Comparison of ENCODE assay signal across 17 cellular contexts in the genomic region with DNA sequence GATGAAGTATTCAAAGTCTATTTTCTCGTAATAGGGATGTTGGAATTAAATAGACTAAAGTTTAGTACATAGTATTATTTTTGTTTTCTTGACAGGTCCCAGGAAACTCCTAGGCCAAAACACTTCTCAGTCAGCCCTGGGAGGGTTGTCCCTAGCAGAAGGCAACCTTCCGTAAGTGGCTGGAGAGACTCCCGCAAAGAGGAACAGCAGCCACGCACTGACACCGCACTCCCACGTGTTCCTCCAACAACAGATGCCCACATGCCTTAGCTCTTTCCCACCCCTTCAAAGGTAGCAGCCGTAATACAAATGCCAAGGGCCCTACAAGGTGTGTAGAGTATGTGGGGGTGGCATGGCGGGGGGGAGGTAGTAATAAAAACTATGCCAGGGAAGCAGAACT. TPM values are rescaled to one million over a fixed set of nuclear protein-coding genes. Genes with fewer than 3 reads are reported as not detected.
DNase-seq lines count a peak whose midpoint lies in the region; ATAC-seq and TF ChIP-seq lines count a peak whose summit lies in the region.
"Had no signal": no experiment of that assay in that cellular context is flagged by ENCODE, and none has a peak within 500 bp of the region (broad histone marks: within the 10 kb centered on the region; RNA-seq: fewer than 3 reads in every experiment).

No MANE protein-coding gene starts in this region.

- peak overlapping the region; percentile 98 for H3K4me2 ChIP-seq in BLaER1
- no peak overlapping the region for H3K4me2 ChIP-seq in OCI-LY1 (ENCODE audit: low read length)
- no peak overlapping the region for H3K4me2 ChIP-seq in mesendoderm (ENCODE audit: low read length)

- TF ChIP-seq CTCF in OCI-LY1 (IDR thresholded peaks at IDR 0.05; ENCODE audit: low read length) (no peak), glutamatergic neuron (IDR thresholded peaks at IDR 0.05; ENCODE audit: partially characterized antibody, unreplicated experiment) (no peak), gastrocnemius medialis (IDR thresholded peaks at IDR 0.05 in 4 of 5, conservative IDR thresholded peaks at IDR 0.05 in 1 of 5) (no peak)
- no peak for TF ChIP-seq CTCF in activated CD8-positive, alpha-beta T cell treated with anti-CD3 and anti-CD28 coated beads for 36 hours (IDR thresholded peaks at IDR 0.05)

- TF ChIP-seq POLR2A in gastrocnemius medialis (IDR thresholded peaks at IDR 0.05) = no peak

- H3K18ac ChIP-seq in mesendoderm (ENCODE audit: low read length) = no peak overlapping the region

- H4K5ac ChIP-seq in mesendoderm (ENCODE audit: low read length) = no peak overlapping the region

- H3K79me1 ChIP-seq in mesendoderm (ENCODE audit: low read length) = no peaks in the 10 kb centered on the region

- H3K27me3 Mint-ChIP-seq in glutamatergic neuron (ENCODE audit: unreplicated experiment) = peaks cover 18% of the 10 kb centered on the region
- H3K27me3 Mint-ChIP-seq in activated CD8-positive, alpha-beta T cell treated with anti-CD3 and anti-CD28 coated beads for 36 hours = no peaks in the 10 kb centered on the region
- H3K27me3 Mint-ChIP-seq: stimulated activated naive CD8-positive, alpha-beta T cell treated with anti-CD3 and anti-CD28 coated beads, Interleukin-15, amount 100 ng/mL, for 72 hours had no signal

- DNase-seq in glutamatergic neuron = no peak
- peak in 1 of 2 donors; percentile 31 for DNase-seq in gastrocnemius medialis
- DNase-seq in mesendoderm = no peak
- DNase-seq in medulla oblongata (ENCODE audit: extremely low spot score) = no peak
- DNase-seq in midbrain (lab: John Stamatoyannopoulos, UW) = no peak
- DNase-seq in activated CD8-positive, alpha-beta T cell treated with anti-CD3 and anti-CD28 coated beads for 36 hours = no peak
- DNase-seq: activated naive CD4-positive, alpha-beta T cell treated with Interleukin-2 at 50 U/mL for 16 hours; colonic mucosa; GF-D8; KBM-7; mucosa of descending colon; NCI-H1092 treated with DMSO at 0.1 percent for 48 hours; NCI-H774; stimulated activated naive CD8-positive, alpha-beta T cell treated with anti-CD3 and anti-CD28 coated beads, Interleukin-15, amount 100 ng/mL, for 72 hours had no signal

- H3K4me1 ChIP-seq in BLaER1 = peaks cover 81% of the 10 kb centered on the region
- peaks cover 40% of the 10 kb centered on the region for H3K4me1 ChIP-seq in OCI-LY1 (ENCODE audit: insufficient read depth, low read length, severe bottlenecking)
- peaks cover 96 to 99% of the 10 kb centered on the region in 2 donors for H3K4me1 ChIP-seq in gastrocnemius medialis
- peaks cover 5% of the 10 kb centered on the region for H3K4me1 ChIP-seq in mesendoderm (ENCODE audit: control insufficient read depth, low read depth, low read length)

- H3K4ac ChIP-seq in mesendoderm (ENCODE audit: low read depth, low read length) = no peak overlapping the region

- no peak overlapping the region for H2BK15ac ChIP-seq in mesendoderm (replicated peaks; ENCODE audit: low read depth)

- H3K36me3 Mint-ChIP-seq in glutamatergic neuron (ENCODE audit: unreplicated experiment) = peaks cover 3% of the 10 kb centered on the region
- peaks cover 68% of the 10 kb centered on the region for H3K36me3 Mint-ChIP-seq in activated CD8-positive, alpha-beta T cell treated with anti-CD3 and anti-CD28 coated beads for 36 hours (ENCODE audit: low read depth)

- H3K9me2 ChIP-seq in OCI-LY1 (ENCODE audit: low read depth, low read length) = no peaks in the 10 kb centered on the region

- no peak overlapping the region for H3K56ac ChIP-seq in mesendoderm (ENCODE audit: low read length)

- in situ Hi-C loops in gastrocnemius medialis (cut with MboI; ENCODE audit: low sequenced_read_pairs in 4 of 4) = no loop called here

- no peak for ATAC-seq in gastrocnemius medialis
- ATAC-seq in activated CD8-positive, alpha-beta T cell treated with anti-CD3 and anti-CD28 coated beads for 36 hours = no peak
- ATAC-seq: mucosa of descending colon; stimulated activated naive CD8-positive, alpha-beta T cell treated with anti-CD3 and anti-CD28 coated beads, Interleukin-15, amount 100 ng/mL, for 72 hours had no signal

- H3K23ac ChIP-seq in mesendoderm (ENCODE audit: low read length) = no peak overlapping the region

- H3K36me3 ChIP-seq in BLaER1 (peaks cover 70% of the 10 kb centered on the region), OCI-LY1 (ENCODE audit: insufficient read depth, low read length) (peaks cover 45% of the 10 kb centered on the region), gastrocnemius medialis (peaks cover 0 to 14% of the 10 kb centered on the region in 2 donors), mesendoderm (ENCODE audit: control insufficient read depth, insufficient read depth, low read length) (peaks cover 4% of the 10 kb centered on the region)
- H3K36me3 ChIP-seq: colonic mucosa had no signal

- CTCF ChIA-PET in activated CD8-positive, alpha-beta T cell treated with anti-CD3 and anti-CD28 coated beads for 36 hours (lab: Charles Lee) = interaction anchor here (1.5 to 2.2 kb wide), 2 partner anchors 40 to 47 kb away, joined by 7 to 9 read pairs; no protein-coding TSS in a partner anchor

- H3K9me3 Mint-ChIP-seq in glutamatergic neuron (ENCODE audit: unreplicated experiment) = peaks cover 26% of the 10 kb centered on the region
- no peaks in the 10 kb centered on the region for H3K9me3 Mint-ChIP-seq in activated CD8-positive, alpha-beta T cell treated with anti-CD3 and anti-CD28 coated beads for 36 hours
- H3K9me3 Mint-ChIP-seq: stimulated activated naive CD8-positive, alpha-beta T cell treated with anti-CD3 and anti-CD28 coated beads, Interleukin-15, amount 100 ng/mL, for 72 hours had no signal

- no peaks in the 10 kb centered on the region for H3K27me3 ChIP-seq in BLaER1
- H3K27me3 ChIP-seq in OCI-LY1 (ENCODE audit: insufficient read depth, low read length) = no peaks in the 10 kb centered on the region
- no peaks in the 10 kb centered on the region for H3K27me3 ChIP-seq in gastrocnemius medialis
- H3K27me3 ChIP-seq in mesendoderm (ENCODE audit: insufficient read depth, low read length, poor library complexity) = no peaks in the 10 kb centered on the region
- H3K27me3 ChIP-seq: colonic mucosa had no signal

- H3K79me2 ChIP-seq in OCI-LY1 (ENCODE audit: insufficient read depth, low read length) (no peaks in the 10 kb centered on the region), mesendoderm (ENCODE audit: control insufficient read depth, insufficient read depth, low read length) (no peaks in the 10 kb centered on the region)

- H3K27ac ChIP-seq in BLaER1 (peak overlapping the region; percentile 99), OCI-LY1 (ENCODE audit: low read depth, low read length, poor library complexity, severe bottlenecking) (peak overlapping the region; percentile 90), gastrocnemius medialis (peak overlapping the region; percentile 87 to 92 (median 90)), mesendoderm (ENCODE audit: low read depth, low read length) (no peak overlapping the region)

- H2BK120ac ChIP-seq in mesendoderm (ENCODE audit: low read depth, low read length) = no peak overlapping the region

- H3K4me1 Mint-ChIP-seq in glutamatergic neuron (ENCODE audit: low read depth, unreplicated experiment) = peaks cover 56% of the 10 kb centered on the region
- H3K4me1 Mint-ChIP-seq in activated CD8-positive, alpha-beta T cell treated with anti-CD3 and anti-CD28 coated beads for 36 hours (ENCODE audit: low read depth) = peaks cover 51% of the 10 kb centered on the region

- H3K9ac ChIP-seq in BLaER1 = peak overlapping the region; percentile 79; the same call in 1 of the 2 replicates
- H3K9ac ChIP-seq in OCI-LY1 (ENCODE audit: low read length) = no peak overlapping the region
- H3K9ac ChIP-seq in mesendoderm (ENCODE audit: low read length) = no peak overlapping the region

- no peaks in the 10 kb centered on the region for H3K9me3 ChIP-seq in BLaER1
- H3K9me3 ChIP-seq in OCI-LY1 (ENCODE audit: low read length) = no peaks in the 10 kb centered on the region
- H3K9me3 ChIP-seq in gastrocnemius medialis = no peaks in the 10 kb centered on the region
- H3K9me3 ChIP-seq: colonic mucosa, mucosa of descending colon had no signal

- POLR2A ChIA-PET in activated CD8-positive, alpha-beta T cell treated with anti-CD3 and anti-CD28 coated beads for 36 hours (lab: Charles Lee) = no interaction called here

- no peak overlapping the region for H2AK5ac ChIP-seq in mesendoderm (ENCODE audit: low read length)

- H4K20me1 ChIP-seq in BLaER1 (no peaks in the 10 kb centered on the region), OCI-LY1 (ENCODE audit: insufficient read depth, low read length) (no peaks in the 10 kb centered on the region)

- no peak overlapping the region for H3K4me3 Mint-ChIP-seq in glutamatergic neuron (ENCODE audit: unreplicated experiment)
- H3K4me3 Mint-ChIP-seq in activated CD8-positive, alpha-beta T cell treated with anti-CD3 and anti-CD28 coated beads for 36 hours = no peak overlapping the region
- H3K4me3 Mint-ChIP-seq: stimulated activated naive CD8-positive, alpha-beta T cell treated with anti-CD3 and anti-CD28 coated beads, Interleukin-15, amount 100 ng/mL, for 72 hours had no signal

- no peaks in the 10 kb centered on the region for H3F3A ChIP-seq in OCI-LY1 (ENCODE audit: insufficient read depth, low read length)

- H2BK5ac ChIP-seq in mesendoderm (ENCODE audit: low read length) = no peak overlapping the region

- H2AFZ ChIP-seq in OCI-LY1 (ENCODE audit: low read length) = no peak overlapping the region

- WGBS in mesendoderm (ENCODE audit: extremely low coverage, insufficient coverage, low lambda C conversion rate) = no CpG with 5 or more reads among the region's 8 CpGs

- peak overlapping the region; percentile 97 for H3K27ac Mint-ChIP-seq in glutamatergic neuron (ENCODE audit: unreplicated experiment)
- H3K27ac Mint-ChIP-seq in activated CD8-positive, alpha-beta T cell treated with anti-CD3 and anti-CD28 coated beads for 36 hours = no peak overlapping the region

- intact Hi-C loops in gastrocnemius medialis (cut with DNase I; ENCODE audit: low total_unique reads) = no loop called here
- intact Hi-C loops in activated CD8-positive, alpha-beta T cell treated with anti-CD3 and anti-CD28 coated beads for 36 hours (cut with micrococcal nuclease) = loop anchor here (10.0 kb wide), 1 partner anchor 193 kb away; a partner anchor contains a TSS

- no peak overlapping the region for H4K8ac ChIP-seq in mesendoderm (ENCODE audit: low read depth, low read length)

- H3K4me3 ChIP-seq in BLaER1 (no peak overlapping the region), OCI-LY1 (ENCODE audit: low read depth, low read length, poor library complexity, severe bottlenecking) (no peak overlapping the region), gastrocnemius medialis (no peak overlapping the region), mesendoderm (ENCODE audit: low read length) (no peak overlapping the region)
- H3K4me3 ChIP-seq: colonic mucosa, mucosa of descending colon had no signal

RNA-seq across cellular contexts. Expression of a gene that starts 28.4 kb away (rescaled TPM):
- 4.0 TPM for total RNA-seq in glutamatergic neuron (ENCODE audit: unreplicated experiment)
- 1 to 10 TPM in 1 of 4 donors, under 1 TPM in 2, not detected in 1; 0.16 to 1.5 (median 0.36) TPM for total RNA-seq in gastrocnemius medialis
- polyA plus RNA-seq in mesendoderm (2013, experiment 1 of 2) = 0.08 TPM
- polyA plus RNA-seq in mesendoderm (2013, experiment 2 of 2) = 0.11 TPM
- total RNA-seq in activated CD8-positive, alpha-beta T cell treated with anti-CD3 and anti-CD28 coated beads for 36 hours = not detected
- total RNA-seq: T-helper 2 cell treated with Interferon-gamma antibody and Interleukin-4, amounts not matched to agents 100 ng/mL and 5 ng/mL, for 36 hours had no signal

RNA-seq across cellular contexts. Expression of a gene that starts 32.5 kb away (rescaled TPM):
- 6.7 TPM for total RNA-seq in glutamatergic neuron (ENCODE audit: unreplicated experiment)
- total RNA-seq in gastrocnemius medialis = 10 to 100 TPM in 1 of 4 donors, 1 to 10 TPM in 1, under 1 TPM in 1, not detected in 1; 0.31 to 20.4 (median 1.7) TPM
- 2.0 TPM for polyA plus RNA-seq in mesendoderm (2013, experiment 1 of 2)
- polyA plus RNA-seq in mesendoderm (2013, experiment 2 of 2) = 1.8 TPM
- not detected for total RNA-seq in activated CD8-positive, alpha-beta T cell treated with anti-CD3 and anti-CD28 coated beads for 36 hours

RNA-seq across cellular contexts. Expression of a gene that starts 41.6 kb away (rescaled TPM):
- total RNA-seq in glutamatergic neuron (ENCODE audit: unreplicated experiment) (40.1 TPM), gastrocnemius medialis (10 to 100 TPM; 11.8 to 14.5 (median 13.8) TPM)
- 24.0 TPM for polyA plus RNA-seq in mesendoderm (2013, experiment 1 of 2)
- 23.6 TPM for polyA plus RNA-seq in mesendoderm (2013, experiment 2 of 2)
- total RNA-seq in activated CD8-positive, alpha-beta T cell treated with anti-CD3 and anti-CD28 coated beads for 36 hours = not detected

Comparison
In these comparisons a context has a peak if more than half of its experiments do, and no peak if none do; other contexts are left out.
1. RNA of a gene that starts 41.6 kb away (total RNA-seq): 40.1 TPM in glutamatergic neuron (single experiment) and 11.8 to 14.5 TPM in gastrocnemius medialis; not detected in activated CD8-positive, alpha-beta T cell treated with anti-CD3 and anti-CD28 coated beads for 36 hours; every median in the first group is over 10 times any median in the second.